ENCODE assay signal across 14 cellular contexts in genomic region chr11:501683-502287, GRCh38. TPM values are rescaled to one million over a fixed set of nuclear protein-coding genes. Genes with fewer than 3 reads are reported as not detected.
DNase-seq lines count a peak whose midpoint lies in the region; ATAC-seq and TF ChIP-seq lines count a peak whose summit lies in the region.
"Had no signal": no experiment of that assay in that cellular context is flagged by ENCODE, and none has a peak within 500 bp of the region (broad histone marks: within the 10 kb centered on the region; RNA-seq: fewer than 3 reads in every experiment).

No MANE protein-coding gene starts in this region.

- H3K27me3 Mint-ChIP-seq in effector memory CD8-positive, alpha-beta T cell, result no peaks in the 10 kb centered on the region
- no peaks in the 10 kb centered on the region for H3K27me3 Mint-ChIP-seq in progenitor cell of endocrine pancreas
- H3K27me3 Mint-ChIP-seq: activated naive CD8-positive, alpha-beta T cell had no signal

- TF ChIP-seq CTCF in GM20000 (IDR thresholded peaks at IDR 0.05; ENCODE audit: extremely low read depth, missing control alignments) (no peak), progenitor cell of endocrine pancreas (IDR thresholded peaks at IDR 0.05; ENCODE audit: unreplicated experiment) (no peak)

- peaks cover 53% of the 10 kb centered on the region for H3K36me3 Mint-ChIP-seq in effector memory CD8-positive, alpha-beta T cell (ENCODE audit: insufficient read depth)
- peaks cover 16% of the 10 kb centered on the region for H3K36me3 Mint-ChIP-seq in progenitor cell of endocrine pancreas (ENCODE audit: insufficient read depth)

- peaks cover 11 to 17% of the 10 kb centered on the region in 2 donors for H3K4me1 Mint-ChIP-seq in effector memory CD8-positive, alpha-beta T cell (ENCODE audit: low read depth in 2 of 2)
- H3K4me1 Mint-ChIP-seq in progenitor cell of endocrine pancreas (ENCODE audit: low read depth), result peaks cover 4% of the 10 kb centered on the region

- DNase-seq in AG20443 (ENCODE audit: low spot score), result peak; percentile 4
- DNase-seq in GM20000 (ENCODE audit: low spot score), result peak; percentile 14
- no peak for DNase-seq in effector memory CD8-positive, alpha-beta T cell
- DNase-seq in NCI-H1694 (lab: John Stamatoyannopoulos, UW), result no peak
- DNase-seq in progenitor cell of endocrine pancreas (ENCODE audit: low spot score, unreplicated experiment), result no peak
- DNase-seq: AML-193, left colon, NCI-H2029, NCI-H524 treated with DMSO at 0.1 percent for 48 hours, PC-3 had no signal

- no peak overlapping the region for H3K4me3 Mint-ChIP-seq in effector memory CD8-positive, alpha-beta T cell
- H3K4me3 Mint-ChIP-seq in progenitor cell of endocrine pancreas (ENCODE audit: low read depth), result no peak overlapping the region
- H3K4me3 Mint-ChIP-seq: activated naive CD8-positive, alpha-beta T cell; WTC11 had no signal

- no peaks in the 10 kb centered on the region for H3K9me3 Mint-ChIP-seq in effector memory CD8-positive, alpha-beta T cell
- H3K9me3 Mint-ChIP-seq in progenitor cell of endocrine pancreas (ENCODE audit: low read depth), result no peaks in the 10 kb centered on the region

- ATAC-seq in effector memory CD8-positive, alpha-beta T cell (replicated peaks), result no peak
- no peak for ATAC-seq in GM21367 (IDR thresholded peaks at IDR 0.05; ENCODE audit: unreplicated experiment)
- ATAC-seq: left colon, PC-3, WTC11 had no signal

- H3K27ac Mint-ChIP-seq in effector memory CD8-positive, alpha-beta T cell, result peak overlapping the region; percentile 69
- no peak overlapping the region for H3K27ac Mint-ChIP-seq in progenitor cell of endocrine pancreas
- H3K27ac Mint-ChIP-seq: activated naive CD8-positive, alpha-beta T cell had no signal

RNA-seq across cellular contexts. Expression of gene RNH1, which starts 5.3 kb away (rescaled TPM):
- total RNA-seq in progenitor cell of endocrine pancreas, result 49.4 and 52.6 TPM in 2 replicates

RNA-seq across cellular contexts. Expression of gene HRAS, which starts 33.6 kb away (rescaled TPM):
- total RNA-seq in progenitor cell of endocrine pancreas, result 53.4 and 61.6 TPM in 2 replicates

RNA-seq across cellular contexts. Expression of gene LRRC56, which starts 35.5 kb away (rescaled TPM):
- total RNA-seq in progenitor cell of endocrine pancreas, result 5.1 and 5.4 TPM in 2 replicates

RNA-seq across cellular contexts. Expression of gene PTDSS2, which starts 51.7 kb away (rescaled TPM):
- total RNA-seq in progenitor cell of endocrine pancreas, result 48.2 and 50.4 TPM in 2 replicates

RNA-seq across cellular contexts. Expression of gene LMNTD2, which starts 58.8 kb away (rescaled TPM):
- total RNA-seq in progenitor cell of endocrine pancreas, result 15.6 and 19.3 TPM in 2 replicates
- total RNA-seq: cerebellum had no signal

Comparison
In these comparisons a context has a peak if more than half of its experiments do, and no peak if none do; other contexts are left out.
1. DNase-seq: peak in AG20443 (single experiment) and GM20000 (single experiment); none in effector memory CD8-positive, alpha-beta T cell (0 of 3), NCI-H1694 (single experiment) and progenitor cell of endocrine pancreas (single experiment).